ENCODE assay signal across 22 cellular contexts in genomic region chr3:181793006-181793405, GRCh38.
"Had no signal": no experiment of that assay in that cellular context is flagged by ENCODE, and none has a peak within 500 bp of the region (broad histone marks: within the 10 kb centered on the region; RNA-seq: fewer than 3 reads in every experiment).

No MANE protein-coding gene starts in this region.

- H3K27ac Mint-ChIP-seq: T-cell had no signal

- H3K27ac ChIP-seq: HL-60, RWPE1 had no signal

- H3K9ac ChIP-seq: SK-N-SH had no signal

- H3K9me3 ChIP-seq: SK-N-SH had no signal

- H3K27me3 Mint-ChIP-seq: T-cell had no signal

- DNase-seq: KBM-7, NCI-H1092 treated with DMSO at 0.1 percent for 48 hours, NCI-H1436, NCI-H187, NCI-H2029, NCI-H2081 treated with DMSO at 0.1 percent for 48 hours, NCI-H2171, NCI-H226, NCI-H446, NCI-H510A, NCI-H524 treated with DMSO at 0.1 percent for 48 hours, NCI-H69, NCI-H774, PC-3, SHP77, SK-N-SH, SW 1271, T-cell had no signal

- H3K4me1 Mint-ChIP-seq: T-cell had no signal

- ATAC-seq: Panc1, PC-3, T-cell had no signal

- H3K4me3 Mint-ChIP-seq: T-cell had no signal

- H3K36me3 Mint-ChIP-seq: T-cell had no signal

- H3K4me2 ChIP-seq: SK-N-SH had no signal

- FAIRE-seq: HTR-8/SVneo had no signal

- H3K9me3 Mint-ChIP-seq: T-cell had no signal
